Comparison of ENCODE assay signal across 8 cellular contexts in genomic region chr6:31837612-31838553, GRCh38. TPM values are rescaled to one million over a fixed set of nuclear protein-coding genes. Genes with fewer than 3 reads are reported as not detected.
DNase-seq lines count a peak whose midpoint lies in the region; ATAC-seq and TF ChIP-seq lines count a peak whose summit lies in the region.

No MANE protein-coding gene starts in this region.

- peak overlapping the region; percentile 86 to 99 (median 94); a peak in 21 of 22 replicates for H3K9ac ChIP-seq in BLaER1 treated with 17β-estradiol and CSF1 and Interleukin-3, amounts not matched to agents 10 nM and 100 nM

- no peaks in the 10 kb centered on the region; a peak in 1 of 22 replicates for H3K9me3 ChIP-seq in BLaER1 treated with 17β-estradiol and CSF1 and Interleukin-3, amounts not matched to agents 10 nM and 100 nM (replicated peaks in 1 of 11)
- no peaks in the 10 kb centered on the region for H3K9me3 ChIP-seq in breast epithelium
- no peaks in the 10 kb centered on the region for H3K9me3 ChIP-seq in naive thymus-derived CD4-positive, alpha-beta T cell (ENCODE audit: control insufficient read depth in 2 of 3, low read length in 3 of 3)

- peak overlapping the region in 9 of 11 experiments; percentile 94 to 98 (median 96); a peak in 17 of 22 replicates for H3K27ac ChIP-seq in BLaER1 treated with 17β-estradiol and CSF1 and Interleukin-3, amounts not matched to agents 10 nM and 100 nM
- peak overlapping the region; percentile 65 to 74 for H3K27ac ChIP-seq in breast epithelium
- H3K27ac ChIP-seq in naive thymus-derived CD4-positive, alpha-beta T cell (ENCODE audit: low read depth, low read length) = peak overlapping the region; percentile 92

- ATAC-seq in naive thymus-derived CD4-positive, alpha-beta T cell = no peak
- ATAC-seq in GM21381 (IDR thresholded peaks at IDR 0.05; ENCODE audit: unreplicated experiment) (no peak), esophagus mucosa (no peak)

- peak overlapping the region; percentile 84 to 99 (median 99) for H3K4me3 Mint-ChIP-seq in naive thymus-derived CD4-positive, alpha-beta T cell

- H3K4me1 ChIP-seq in BLaER1 treated with 17β-estradiol and CSF1 and Interleukin-3, amounts not matched to agents 10 nM and 100 nM = peaks cover 40 to 48% (median 44%) of the 10 kb centered on the region in 10 experiments
- peaks cover 3 to 19% of the 10 kb centered on the region in 2 donors for H3K4me1 ChIP-seq in breast epithelium
- H3K4me1 ChIP-seq in naive thymus-derived CD4-positive, alpha-beta T cell (ENCODE audit: control insufficient read depth in 2 of 2, insufficient read depth in 2 of 2, low read length in 2 of 2) = peaks cover 34% of the 10 kb centered on the region in 2 donors

- H3K27me3 Mint-ChIP-seq in naive thymus-derived CD4-positive, alpha-beta T cell = no peaks in the 10 kb centered on the region

- H4K20me1 ChIP-seq in BLaER1 treated with 17β-estradiol and CSF1 and Interleukin-3, amounts not matched to agents 10 nM and 100 nM = peaks cover 59 to 76% (median 72%) of the 10 kb centered on the region in 11 experiments

- H3K4me2 ChIP-seq in BLaER1 treated with 17β-estradiol and CSF1 and Interleukin-3, amounts not matched to agents 10 nM and 100 nM = peak overlapping the region; percentile 86 to 99 (median 96)

- intact Hi-C loops in breast epithelium (cut with DNase I; ENCODE audit: low total_unique reads) = loop anchor here (5.0 to 10.0 kb wide), 2 partner anchors 156 to 183 kb away; partner anchors contain the start of genes APOM, BAG6 and LY6G5C
- intact Hi-C loops in naive thymus-derived CD4-positive, alpha-beta T cell (cut with micrococcal nuclease) = loop anchor here (5.0 to 10.0 kb wide), 4 partner anchors 119 to 1017 kb away; partner anchors contain the start of genes MICA (in 1 of the 2), MICB (in 1 of the 2), NELFE (in 1 of the 2) and PSMB9 (in 1 of the 2)

- H3K36me3 ChIP-seq in BLaER1 treated with 17β-estradiol and CSF1 and Interleukin-3, amounts not matched to agents 10 nM and 100 nM = peaks cover 51 to 67% (median 60%) of the 10 kb centered on the region in 11 experiments
- no peaks in the 10 kb centered on the region for H3K36me3 ChIP-seq in breast epithelium
- peaks cover 0 to 53% (median 14%) of the 10 kb centered on the region in 3 experiments for H3K36me3 ChIP-seq in naive thymus-derived CD4-positive, alpha-beta T cell (ENCODE audit: control insufficient read depth in 2 of 3, insufficient read depth in 3 of 3, low read length in 3 of 3)

- no peak for TF ChIP-seq CTCF in breast epithelium (IDR thresholded peaks at IDR 0.05)

- H3K4me3 ChIP-seq in BLaER1 treated with 17β-estradiol and CSF1 and Interleukin-3, amounts not matched to agents 10 nM and 100 nM = peak overlapping the region; percentile 77 to 96 (median 89)
- H3K4me3 ChIP-seq in Jurkat, Clone E6-1 (ENCODE audit: low read length) = peak overlapping the region; percentile 99
- peak overlapping the region in 1 of 3 donors; percentile 78 for H3K4me3 ChIP-seq in breast epithelium
- peak overlapping the region; percentile 56 for H3K4me3 ChIP-seq in naive thymus-derived CD4-positive, alpha-beta T cell (ENCODE audit: low read length)

- CTCF ChIA-PET in naive thymus-derived CD4-positive, alpha-beta T cell (lab: Charles Lee) = interaction anchor here (0.5 to 2.1 kb wide), 3 partner anchors 25 to 476 kb away, joined by 4 to 8 read pairs (median 7); partner anchors contain the start of gene NEU1

- TF ChIP-seq POLR2A in breast epithelium (IDR thresholded peaks at IDR 0.05) = no peak

- peaks cover 26 to 47% (median 39%) of the 10 kb centered on the region in 7 donors for H3K4me1 Mint-ChIP-seq in naive thymus-derived CD4-positive, alpha-beta T cell

- no peaks in the 10 kb centered on the region for H3K27me3 ChIP-seq in BLaER1 treated with 17β-estradiol and CSF1 and Interleukin-3, amounts not matched to agents 10 nM and 100 nM
- H3K27me3 ChIP-seq in breast epithelium = no peaks in the 10 kb centered on the region
- H3K27me3 ChIP-seq in naive thymus-derived CD4-positive, alpha-beta T cell (ENCODE audit: control insufficient read depth in 2 of 2, insufficient read depth in 2 of 2, low read length in 2 of 2) = no peaks in the 10 kb centered on the region

- no peak for DNase-seq in Jurkat, Clone E6-1 (ENCODE audit: low read depth, low spot score)
- DNase-seq in breast epithelium (ENCODE audit: low spot score in 2 of 2) = no peak
- DNase-seq in naive thymus-derived CD4-positive, alpha-beta T cell = no peak
- DNase-seq in globus pallidus (ENCODE audit: low spot score) = no peak
- no peak for DNase-seq in AG08395 (ENCODE audit: low spot score)

- POLR2A ChIA-PET in naive thymus-derived CD4-positive, alpha-beta T cell (lab: Charles Lee) = interaction anchor here (0.6 to 2.1 kb wide), 9 partner anchors 8 to 1731 kb away, joined by 3 to 12 read pairs (median 3); partner anchors contain the start of genes BAG6, LTA, NELFE and NEU1

- peaks cover 3 to 40% (median 24%) of the 10 kb centered on the region in 5 donors for H3K36me3 Mint-ChIP-seq in naive thymus-derived CD4-positive, alpha-beta T cell

- H3K27ac Mint-ChIP-seq in naive thymus-derived CD4-positive, alpha-beta T cell = peak overlapping the region; percentile 91 to 100 (median 99)

- no peaks in the 10 kb centered on the region for H3K9me3 Mint-ChIP-seq in naive thymus-derived CD4-positive, alpha-beta T cell

RNA-seq across cellular contexts. Expression of gene HSPA1B, which starts 10.3 kb away (rescaled TPM):
- polyA plus RNA-seq in Jurkat, Clone E6-1 (2012; ENCODE audit: insufficient read depth, insufficient read length) = 15.9 TPM
- total RNA-seq in breast epithelium (100 to 1,000 TPM; 113 to 376 (median 232) TPM), esophagus mucosa (92.9 TPM)
- 10 to 100 TPM in 4 of 5 experiments, 1 to 10 TPM in 1; 8.6 to 68.9 (median 28.9) TPM for total RNA-seq in naive thymus-derived CD4-positive, alpha-beta T cell
- polyA plus RNA-seq in naive thymus-derived CD4-positive, alpha-beta T cell = 1 to 10 TPM; 2.8 to 3.6 TPM

RNA-seq across cellular contexts. Expression of gene HSPA1A, which starts 22.5 kb away (rescaled TPM):
- 2.1 TPM for polyA plus RNA-seq in Jurkat, Clone E6-1 (2012; ENCODE audit: insufficient read depth, insufficient read length)
- total RNA-seq in breast epithelium (100 to 1,000 TPM; 136 to 459 (median 202) TPM), esophagus mucosa (56.6 TPM)
- total RNA-seq in naive thymus-derived CD4-positive, alpha-beta T cell = 100 to 1,000 TPM in 1 of 5 experiments, 10 to 100 TPM in 3, 1 to 10 TPM in 1; 6.7 to 125 (median 30.3) TPM
- polyA plus RNA-seq in naive thymus-derived CD4-positive, alpha-beta T cell = 10 to 100 TPM; 26.0 to 52.5 TPM

RNA-seq across cellular contexts. Expression of gene HSPA1L, which starts 22.8 kb away (rescaled TPM):
- polyA plus RNA-seq in Jurkat, Clone E6-1 (2012; ENCODE audit: insufficient read depth, insufficient read length) = not detected
- total RNA-seq in breast epithelium (1 to 10 TPM; 1.3 to 1.9 (median 1.6) TPM), esophagus mucosa (0.44 TPM)
- 1 to 10 TPM; 3.3 to 5.5 (median 4.7) TPM for total RNA-seq in naive thymus-derived CD4-positive, alpha-beta T cell
- polyA plus RNA-seq in naive thymus-derived CD4-positive, alpha-beta T cell = 1 to 10 TPM; 2.3 to 3.6 TPM

RNA-seq across cellular contexts. Expression of gene NEU1, which starts 24.7 kb away (rescaled TPM):
- 18.6 TPM for polyA plus RNA-seq in Jurkat, Clone E6-1 (2012; ENCODE audit: insufficient read depth, insufficient read length)
- total RNA-seq in breast epithelium (10 to 100 TPM; 44.6 to 57.3 (median 48.9) TPM), esophagus mucosa (17.9 TPM)
- 10 to 100 TPM; 18.6 to 35.0 (median 20.1) TPM for total RNA-seq in naive thymus-derived CD4-positive, alpha-beta T cell
- polyA plus RNA-seq in naive thymus-derived CD4-positive, alpha-beta T cell = 10 to 100 TPM; 13.6 to 19.9 TPM

RNA-seq across cellular contexts. Expression of gene LSM2, which starts 31.1 kb away (rescaled TPM):
- 241 TPM for polyA plus RNA-seq in Jurkat, Clone E6-1 (2012; ENCODE audit: insufficient read depth, insufficient read length)
- total RNA-seq in breast epithelium = 10 to 100 TPM; 28.7 to 39.7 (median 32.6) TPM
- 10 to 100 TPM; 22.9 to 94.5 (median 29.2) TPM for total RNA-seq in naive thymus-derived CD4-positive, alpha-beta T cell
- 10 to 100 TPM; 58.9 to 67.9 TPM for polyA plus RNA-seq in naive thymus-derived CD4-positive, alpha-beta T cell
- 45.0 TPM for total RNA-seq in esophagus mucosa
